16 cellular contexts compared by ENCODE assay signal in the genomic region with DNA sequence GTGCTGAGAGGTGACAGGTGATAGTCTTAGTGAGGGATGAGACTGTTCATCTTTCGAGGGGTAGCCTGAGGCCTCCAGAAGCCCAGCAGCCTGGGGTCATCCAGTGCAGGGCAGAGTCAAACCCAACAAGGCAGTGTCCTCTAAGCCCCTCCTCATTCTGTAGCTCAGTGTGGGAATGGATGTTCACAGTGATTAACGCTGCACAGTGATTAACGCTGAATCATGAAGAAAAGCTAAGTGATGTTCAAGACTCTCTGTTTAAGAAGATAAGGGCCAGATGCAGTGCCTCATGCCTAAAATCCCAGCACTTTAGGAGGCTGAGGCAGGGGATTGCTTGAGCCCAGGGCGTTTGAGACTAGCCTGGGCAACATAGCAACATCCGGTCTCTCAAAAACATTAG.
"Had no signal": no experiment of that assay in that cellular context is flagged by ENCODE, and none has a peak within 500 bp of the region (broad histone marks: within the 10 kb centered on the region; RNA-seq: fewer than 3 reads in every experiment).

No MANE protein-coding gene starts in this region.

- H3K27ac ChIP-seq: cardiac muscle cell, hepatocyte, neutrophil, right atrium auricular region, tibial nerve had no signal

- H3K36me3 ChIP-seq: cardiac muscle cell, neutrophil, right atrium auricular region, tibial nerve had no signal

- H3K79me2 ChIP-seq: hepatocyte had no signal

- DNase-seq: activated CD4-positive, alpha-beta T cell treated with anti-CD3 and anti-CD28 coated beads, Interleukin-2, amount 50 U/mL, for 48 hours; activated CD8-positive, alpha-beta memory T cell treated with anti-CD3 and anti-CD28 coated beads, Interleukin-2, amount 50 U/mL, for 4 hours; activated gamma-delta T cell treated with Interleukin-2 at 50 U/mL for 16 hours; activated naive CD8-positive, alpha-beta T cell treated with anti-CD3 and anti-CD28 coated beads, Interleukin-2, amount 10 ng/mL, durations not matched to agents 7 days and 5 days; activated T-cell treated with anti-CD3 and anti-CD28 coated beads, Interleukin-2, amount 50 U/mL, for 72 hours; aorta; midbrain; posterior cingulate gyrus; stimulated activated naive B cell treated with anti-CD40 and anti-IgM and Interleukin-4, amounts not matched to agents 10 μg/mL and 1 μg/mL and 100 μg/mL, for 72 hours; T-helper 17 cell had no signal

- H3K27me3 ChIP-seq: cardiac muscle cell, hepatocyte, right atrium auricular region had no signal

- H3K9me3 ChIP-seq: neutrophil, right atrium auricular region had no signal

- ATAC-seq: activated CD4-positive, CD25-positive, alpha-beta regulatory T cell treated with anti-CD3 and anti-CD28 coated beads, Interleukin-2, amount 50 U/mL, for 24 hours; activated T-cell treated with anti-CD3 and anti-CD28 coated beads, Interleukin-2, amount 50 U/mL, for 72 hours; stimulated activated naive B cell treated with anti-CD40 and anti-IgM and Interleukin-4, amounts not matched to agents 10 μg/mL and 1 μg/mL and 100 μg/mL, for 72 hours; T-helper 17 cell had no signal

- H3K4me1 ChIP-seq: tibial nerve had no signal

- H3K4me3 ChIP-seq: cardiac muscle cell, hepatocyte, right atrium auricular region, tibial nerve had no signal
